Comparison of ENCODE assay signal across 15 cellular contexts in genomic region chr18:42074704-42075103, GRCh38.
DNase-seq lines count a peak whose midpoint lies in the region; ATAC-seq lines count a peak whose summit lies in the region.
"Had no signal": no experiment of that assay in that cellular context is flagged by ENCODE, and none has a peak within 500 bp of the region (broad histone marks: within the 10 kb centered on the region; RNA-seq: fewer than 3 reads in every experiment).

No MANE protein-coding gene starts in this region.

- H3K4me1 Mint-ChIP-seq in activated naive CD4-positive, alpha-beta T cell treated with anti-CD3 and anti-CD28 coated beads, Interleukin-2, amount 50 U/mL, for 24 hours = peaks cover 8% of the 10 kb centered on the region
- peaks cover 11% of the 10 kb centered on the region for H3K4me1 Mint-ChIP-seq in T-helper 17 cell
- peaks cover 3 to 6% of the 10 kb centered on the region in 2 donors for H3K4me1 Mint-ChIP-seq in immature natural killer cell
- no peaks in the 10 kb centered on the region for H3K4me1 Mint-ChIP-seq in stimulated activated memory B cell treated with anti-CD40 and anti-IgM and Interleukin-4, amounts not matched to agents 10 μg/mL and 1 μg/mL and 100 μg/mL, for 72 hours
- H3K4me1 Mint-ChIP-seq: H9 had no signal

- H3K9me3 Mint-ChIP-seq in activated naive CD4-positive, alpha-beta T cell treated with anti-CD3 and anti-CD28 coated beads, Interleukin-2, amount 50 U/mL, for 24 hours = no peaks in the 10 kb centered on the region
- no peaks in the 10 kb centered on the region for H3K9me3 Mint-ChIP-seq in activated naive CD4-positive, alpha-beta T cell treated with anti-CD3 and anti-CD28 coated beads, Interleukin-2, amount 50 U/mL, for 72 hours
- H3K9me3 Mint-ChIP-seq in immature natural killer cell = peaks cover 0 to 3% (median 0%) of the 10 kb centered on the region in 6 donors
- no peaks in the 10 kb centered on the region for H3K9me3 Mint-ChIP-seq in stimulated activated memory B cell treated with anti-CD40 and anti-IgM and Interleukin-4, amounts not matched to agents 10 μg/mL and 1 μg/mL and 100 μg/mL, for 72 hours
- H3K9me3 Mint-ChIP-seq: CD14-positive monocyte; CD8-positive, alpha-beta T cell; H9 had no signal

- no peak for DNase-seq in activated naive CD4-positive, alpha-beta T cell treated with anti-CD3 and anti-CD28 coated beads, Interleukin-2, amount 50 U/mL, for 72 hours (ENCODE audit: low spot score in 2 of 2)
- DNase-seq in T-helper 17 cell (no peak), immature natural killer cell (no peak), T-helper 9 cell (no peak), NCI-H2171 (lab: John Stamatoyannopoulos, UW) (no peak)
- DNase-seq: 8988T; Calu3; CD8-positive, alpha-beta T cell; DMS79 treated with DMSO at 0.1 percent for 48 hours; GF-D8; H9 had no signal

- H3K9me3 ChIP-seq in T-helper 17 cell (ENCODE audit: control insufficient read depth, low read length, poor library complexity, severe bottlenecking) = no peaks in the 10 kb centered on the region
- H3K9me3 ChIP-seq: BLaER1 had no signal

- no peak for ATAC-seq in activated naive CD4-positive, alpha-beta T cell treated with anti-CD3 and anti-CD28 coated beads, Interleukin-2, amount 50 U/mL, for 72 hours
- no peak for ATAC-seq in T-helper 17 cell
- no peak for ATAC-seq in stimulated activated memory B cell treated with anti-CD40 and anti-IgM and Interleukin-4, amounts not matched to agents 10 μg/mL and 1 μg/mL and 100 μg/mL, for 72 hours
- ATAC-seq: CD8-positive, alpha-beta T cell had no signal

- H3K27me3 Mint-ChIP-seq in activated naive CD4-positive, alpha-beta T cell treated with anti-CD3 and anti-CD28 coated beads, Interleukin-2, amount 50 U/mL, for 24 hours = no peaks in the 10 kb centered on the region
- H3K27me3 Mint-ChIP-seq in T-helper 17 cell = no peaks in the 10 kb centered on the region
- H3K27me3 Mint-ChIP-seq in immature natural killer cell (ENCODE audit: low read depth in 3 of 3) = no peaks in the 10 kb centered on the region
- no peaks in the 10 kb centered on the region for H3K27me3 Mint-ChIP-seq in stimulated activated memory B cell treated with anti-CD40 and anti-IgM and Interleukin-4, amounts not matched to agents 10 μg/mL and 1 μg/mL and 100 μg/mL, for 72 hours

- H3K4me3 Mint-ChIP-seq in activated naive CD4-positive, alpha-beta T cell treated with anti-CD3 and anti-CD28 coated beads, Interleukin-2, amount 50 U/mL, for 24 hours = no peak overlapping the region
- no peak overlapping the region for H3K4me3 Mint-ChIP-seq in T-helper 17 cell
- no peak overlapping the region for H3K4me3 Mint-ChIP-seq in immature natural killer cell
- H3K4me3 Mint-ChIP-seq in stimulated activated memory B cell treated with anti-CD40 and anti-IgM and Interleukin-4, amounts not matched to agents 10 μg/mL and 1 μg/mL and 100 μg/mL, for 72 hours = no peak overlapping the region
- H3K4me3 Mint-ChIP-seq: CD14-positive monocyte; CD8-positive, alpha-beta T cell; H9 had no signal

- H3K36me3 Mint-ChIP-seq in activated naive CD4-positive, alpha-beta T cell treated with anti-CD3 and anti-CD28 coated beads, Interleukin-2, amount 50 U/mL, for 24 hours = peaks cover 36% of the 10 kb centered on the region
- peaks cover 19 to 32% of the 10 kb centered on the region in 2 donors for H3K36me3 Mint-ChIP-seq in activated naive CD4-positive, alpha-beta T cell treated with anti-CD3 and anti-CD28 coated beads, Interleukin-2, amount 50 U/mL, for 72 hours
- H3K36me3 Mint-ChIP-seq in T-helper 17 cell (ENCODE audit: low read depth) (peaks cover 10% of the 10 kb centered on the region), immature natural killer cell (peaks cover 33 to 50% (median 33%) of the 10 kb centered on the region in 3 donors)
- peaks cover 81% of the 10 kb centered on the region for H3K36me3 Mint-ChIP-seq in stimulated activated memory B cell treated with anti-CD40 and anti-IgM and Interleukin-4, amounts not matched to agents 10 μg/mL and 1 μg/mL and 100 μg/mL, for 72 hours

- H3K27ac Mint-ChIP-seq in activated naive CD4-positive, alpha-beta T cell treated with anti-CD3 and anti-CD28 coated beads, Interleukin-2, amount 50 U/mL, for 24 hours = peak overlapping the region; percentile 25
- no peak overlapping the region for H3K27ac Mint-ChIP-seq in activated naive CD4-positive, alpha-beta T cell treated with anti-CD3 and anti-CD28 coated beads, Interleukin-2, amount 50 U/mL, for 72 hours
- H3K27ac Mint-ChIP-seq in T-helper 17 cell (peak overlapping the region; percentile 34), immature natural killer cell (peak overlapping the region in 4 of 6 donors; percentile 1 to 29 (median 1))
- H3K27ac Mint-ChIP-seq in stimulated activated memory B cell treated with anti-CD40 and anti-IgM and Interleukin-4, amounts not matched to agents 10 μg/mL and 1 μg/mL and 100 μg/mL, for 72 hours = no peak overlapping the region
- H3K27ac Mint-ChIP-seq: CD8-positive, alpha-beta T cell; H9 had no signal

Comparison
In these comparisons a context has a peak if more than half of its experiments do, and no peak if none do; other contexts are left out.
1. H3K27ac Mint-ChIP-seq: peak in activated naive CD4-positive, alpha-beta T cell treated with anti-CD3 and anti-CD28 coated beads, Interleukin-2, amount 50 U/mL, for 24 hours (single experiment), T-helper 17 cell (single experiment) and immature natural killer cell (4 of 6); none in activated naive CD4-positive, alpha-beta T cell treated with anti-CD3 and anti-CD28 coated beads, Interleukin-2, amount 50 U/mL, for 72 hours (0 of 2) and stimulated activated memory B cell treated with anti-CD40 and anti-IgM and Interleukin-4, amounts not matched to agents 10 μg/mL and 1 μg/mL and 100 μg/mL, for 72 hours (single experiment).